1 cellular context compared by ENCODE assay signal in the genomic region with DNA sequence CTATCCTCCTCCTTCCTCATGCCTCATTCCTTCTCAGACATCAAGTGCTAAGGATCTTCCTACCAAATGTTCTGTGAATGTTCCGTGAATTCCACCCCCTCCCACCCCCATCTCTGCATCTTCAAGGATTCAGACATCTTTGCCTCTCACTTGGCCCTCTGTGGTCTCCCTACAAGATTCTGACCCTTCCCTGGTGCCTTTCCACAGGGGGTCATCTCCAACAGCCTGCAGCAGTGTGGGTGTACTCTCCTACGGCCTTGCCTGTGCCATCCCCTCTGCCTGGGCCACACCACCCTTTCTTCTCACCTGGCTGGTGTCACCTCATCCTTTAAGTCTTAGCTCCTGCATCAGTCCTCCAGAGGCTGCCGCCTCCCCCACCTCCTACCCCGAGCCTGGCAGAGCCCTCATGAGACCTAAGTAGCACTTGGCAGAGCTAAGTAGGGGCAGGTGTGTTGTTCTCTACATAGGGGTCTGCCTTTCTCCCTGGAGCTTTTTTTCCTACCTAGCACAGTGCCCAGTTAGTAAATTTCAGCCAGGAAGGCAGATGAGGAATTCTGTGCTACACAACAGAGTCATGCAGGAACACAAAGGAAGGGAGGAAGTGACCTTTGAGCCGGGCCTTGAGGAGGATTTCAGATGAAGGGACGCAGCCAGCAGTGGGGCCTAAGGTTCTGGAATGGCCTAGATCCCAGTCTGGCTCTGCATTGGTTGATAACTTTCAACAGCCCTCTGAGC.
TF ChIP-seq lines count a peak whose summit lies in the region.

No MANE protein-coding gene starts in this region.

TF ChIP-seq in HepG2, 621 proteins besides CTCF, POLR2A, EP300 and RAD21 (continued from another document and continues in another):
- TF ChIP-seq, protein P1, sequence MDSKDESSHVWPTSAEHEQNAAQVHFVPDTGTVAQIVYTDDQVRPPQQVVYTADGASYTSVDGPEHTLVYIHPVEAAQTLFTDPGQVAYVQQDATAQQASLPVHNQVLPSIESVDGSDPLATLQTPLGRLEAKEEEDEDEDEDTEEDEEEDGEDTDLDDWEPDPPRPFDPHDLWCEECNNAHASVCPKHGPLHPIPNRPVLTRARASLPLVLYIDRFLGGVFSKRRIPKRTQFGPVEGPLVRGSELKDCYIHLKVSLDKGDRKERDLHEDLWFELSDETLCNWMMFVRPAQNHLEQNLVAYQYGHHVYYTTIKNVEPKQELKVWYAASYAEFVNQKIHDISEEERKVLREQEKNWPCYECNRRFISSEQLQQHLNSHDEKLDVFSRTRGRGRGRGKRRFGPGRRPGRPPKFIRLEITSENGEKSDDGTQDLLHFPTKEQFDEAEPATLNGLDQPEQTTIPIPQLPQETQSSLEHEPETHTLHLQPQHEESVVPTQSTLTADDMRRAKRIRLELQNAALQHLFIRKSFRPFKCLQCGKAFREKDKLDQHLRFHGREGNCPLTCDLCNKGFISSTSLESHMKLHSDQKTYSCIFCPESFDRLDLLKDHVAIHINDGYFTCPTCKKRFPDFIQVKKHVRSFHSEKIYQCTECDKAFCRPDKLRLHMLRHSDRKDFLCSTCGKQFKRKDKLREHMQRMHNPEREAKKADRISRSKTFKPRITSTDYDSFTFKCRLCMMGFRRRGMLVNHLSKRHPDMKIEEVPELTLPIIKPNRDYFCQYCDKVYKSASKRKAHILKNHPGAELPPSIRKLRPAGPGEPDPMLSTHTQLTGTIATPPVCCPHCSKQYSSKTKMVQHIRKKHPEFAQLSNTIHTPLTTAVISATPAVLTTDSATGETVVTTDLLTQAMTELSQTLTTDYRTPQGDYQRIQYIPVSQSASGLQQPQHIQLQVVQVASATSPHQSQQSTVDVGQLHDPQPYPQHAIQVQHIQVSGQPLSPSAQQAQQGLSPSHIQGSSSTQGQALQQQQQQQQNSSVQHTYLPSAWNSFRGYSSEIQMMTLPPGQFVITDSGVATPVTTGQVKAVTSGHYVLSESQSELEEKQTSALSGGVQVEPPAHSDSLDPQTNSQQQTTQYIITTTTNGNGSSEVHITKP (CRISPR knock-in tag; IDR thresholded peaks at IDR 0.05; ENCODE audit: low read depth): 0 out of 2 replicates have a peak, but pooled peaks have one; percentile 10
- TF ChIP-seq ZSCAN30 (CRISPR knock-in tag; IDR thresholded peaks at IDR 0.05) (no peak), ZNF644 (CRISPR knock-in tag; IDR thresholded peaks at IDR 0.05; ENCODE audit: low read depth) (peak; percentile 66; the same call in 1 of the 2 replicates), ZMYM2 (CRISPR knock-in tag; IDR thresholded peaks at IDR 0.05) (no peak), XBP1 (CRISPR knock-in tag; IDR thresholded peaks at IDR 0.05) (no peak), RAD51 (IDR thresholded peaks at IDR 0.05; ENCODE audit: borderline replicate concordance) (no peak), ZNF75D (CRISPR knock-in tag; IDR thresholded peaks at IDR 0.05; ENCODE audit: borderline replicate concordance) (no peak), RARA (CRISPR knock-in tag; IDR thresholded peaks at IDR 0.05) (peak; percentile 38), ZNF256 (CRISPR knock-in tag; conservative IDR thresholded peaks at IDR 0.05) (no peak), ARHGAP35 (CRISPR knock-in tag; IDR thresholded peaks at IDR 0.05; ENCODE audit: borderline replicate concordance) (no peak), FOXM1 (CRISPR knock-in tag; IDR thresholded peaks at IDR 0.05) (no peak), ZNF225 (CRISPR knock-in tag; IDR thresholded peaks at IDR 0.05) (peak; percentile 40; the same call in 1 of the 2 replicates), ZBTB8A (CRISPR knock-in tag; IDR thresholded peaks at IDR 0.05; ENCODE audit: borderline replicate concordance, low read depth) (no peak), ZIK1 (CRISPR knock-in tag; IDR thresholded peaks at IDR 0.05; ENCODE audit: borderline replicate concordance, low read depth) (no peak), KLF6 (CRISPR knock-in tag; IDR thresholded peaks at IDR 0.05) (no peak), REXO4 (CRISPR knock-in tag; IDR thresholded peaks at IDR 0.05; ENCODE audit: borderline replicate concordance) (no peak), SP5 (CRISPR knock-in tag; IDR thresholded peaks at IDR 0.05; ENCODE audit: borderline replicate concordance, low read depth) (no peak), ZNF24 (IDR thresholded peaks at IDR 0.05) (no peak), ZNF619 (CRISPR knock-in tag; IDR thresholded peaks at IDR 0.05) (no peak), TSC22D2 (CRISPR knock-in tag; IDR thresholded peaks at IDR 0.05; ENCODE audit: borderline replicate concordance) (no peak), ZNF841 (CRISPR knock-in tag; IDR thresholded peaks at IDR 0.05; ENCODE audit: borderline replicate concordance) (no peak), HNRNPLL (IDR thresholded peaks at IDR 0.05; ENCODE audit: low read depth, low read length, poor library complexity, severe bottlenecking) (no peak), ZBTB42 (CRISPR knock-in tag; IDR thresholded peaks at IDR 0.05) (no peak), ZNF496 (CRISPR knock-in tag; IDR thresholded peaks at IDR 0.05; ENCODE audit: insufficient replicate concordance) (no peak), RARG (CRISPR knock-in tag; IDR thresholded peaks at IDR 0.05; ENCODE audit: low read depth) (no peak), ZNF367 (CRISPR knock-in tag; IDR thresholded peaks at IDR 0.05; ENCODE audit: borderline replicate concordance) (no peak), NRL (CRISPR knock-in tag; IDR thresholded peaks at IDR 0.05; ENCODE audit: borderline replicate concordance) (peak; percentile 31; the same call in 1 of the 2 replicates), ZFP36L2 (CRISPR knock-in tag; IDR thresholded peaks at IDR 0.05) (no peak), ADNP (CRISPR knock-in tag; IDR thresholded peaks at IDR 0.05) (no peak), NR2F2 (IDR thresholded peaks at IDR 0.05; ENCODE audit: borderline replicate concordance, low read depth) (no peak), ZNF550 (CRISPR knock-in tag; IDR thresholded peaks at IDR 0.05; ENCODE audit: borderline replicate concordance) (no peak), NR2F1 (CRISPR knock-in tag; IDR thresholded peaks at IDR 0.05) (peak in 1 of 2 experiments; percentile 44; a peak in 1 of 4 replicates), GPN1 (CRISPR knock-in tag; IDR thresholded peaks at IDR 0.05; ENCODE audit: borderline replicate concordance) (no peak), JDP2 (CRISPR knock-in tag; IDR thresholded peaks at IDR 0.05; ENCODE audit: borderline replicate concordance) (no peak), ZNF44 (CRISPR knock-in tag; IDR thresholded peaks at IDR 0.05) (no peak), SP1 (IDR thresholded peaks at IDR 0.05) (no peak), SP1 (CRISPR knock-in tag; IDR thresholded peaks at IDR 0.05) (no peak), ZNF569 (CRISPR knock-in tag; IDR thresholded peaks at IDR 0.05; ENCODE audit: borderline replicate concordance) (no peak)
- TF ChIP-seq, protein P2, sequence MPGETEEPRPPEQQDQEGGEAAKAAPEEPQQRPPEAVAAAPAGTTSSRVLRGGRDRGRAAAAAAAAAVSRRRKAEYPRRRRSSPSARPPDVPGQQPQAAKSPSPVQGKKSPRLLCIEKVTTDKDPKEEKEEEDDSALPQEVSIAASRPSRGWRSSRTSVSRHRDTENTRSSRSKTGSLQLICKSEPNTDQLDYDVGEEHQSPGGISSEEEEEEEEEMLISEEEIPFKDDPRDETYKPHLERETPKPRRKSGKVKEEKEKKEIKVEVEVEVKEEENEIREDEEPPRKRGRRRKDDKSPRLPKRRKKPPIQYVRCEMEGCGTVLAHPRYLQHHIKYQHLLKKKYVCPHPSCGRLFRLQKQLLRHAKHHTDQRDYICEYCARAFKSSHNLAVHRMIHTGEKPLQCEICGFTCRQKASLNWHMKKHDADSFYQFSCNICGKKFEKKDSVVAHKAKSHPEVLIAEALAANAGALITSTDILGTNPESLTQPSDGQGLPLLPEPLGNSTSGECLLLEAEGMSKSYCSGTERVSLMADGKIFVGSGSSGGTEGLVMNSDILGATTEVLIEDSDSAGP (CRISPR knock-in tag; IDR thresholded peaks at IDR 0.05; ENCODE audit: borderline replicate concordance): peak; percentile 42; the same call in 1 of the 2 replicates
- TF ChIP-seq, protein P3, sequence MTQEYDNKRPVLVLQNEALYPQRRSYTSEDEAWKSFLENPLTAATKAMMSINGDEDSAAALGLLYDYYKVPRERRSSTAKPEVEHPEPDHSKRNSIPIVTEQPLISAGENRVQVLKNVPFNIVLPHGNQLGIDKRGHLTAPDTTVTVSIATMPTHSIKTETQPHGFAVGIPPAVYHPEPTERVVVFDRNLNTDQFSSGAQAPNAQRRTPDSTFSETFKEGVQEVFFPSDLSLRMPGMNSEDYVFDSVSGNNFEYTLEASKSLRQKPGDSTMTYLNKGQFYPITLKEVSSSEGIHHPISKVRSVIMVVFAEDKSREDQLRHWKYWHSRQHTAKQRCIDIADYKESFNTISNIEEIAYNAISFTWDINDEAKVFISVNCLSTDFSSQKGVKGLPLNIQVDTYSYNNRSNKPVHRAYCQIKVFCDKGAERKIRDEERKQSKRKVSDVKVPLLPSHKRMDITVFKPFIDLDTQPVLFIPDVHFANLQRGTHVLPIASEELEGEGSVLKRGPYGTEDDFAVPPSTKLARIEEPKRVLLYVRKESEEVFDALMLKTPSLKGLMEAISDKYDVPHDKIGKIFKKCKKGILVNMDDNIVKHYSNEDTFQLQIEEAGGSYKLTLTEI (CRISPR knock-in tag; conservative IDR thresholded peaks at IDR 0.05): no peak
- TF ChIP-seq, protein P4, sequence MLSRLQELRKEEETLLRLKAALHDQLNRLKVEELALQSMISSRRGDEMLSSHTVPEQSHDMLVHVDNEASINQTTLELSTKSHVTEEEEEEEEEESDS (CRISPR knock-in tag; IDR thresholded peaks at IDR 0.05; ENCODE audit: borderline replicate concordance): no peak
- TF ChIP-seq, protein P5, sequence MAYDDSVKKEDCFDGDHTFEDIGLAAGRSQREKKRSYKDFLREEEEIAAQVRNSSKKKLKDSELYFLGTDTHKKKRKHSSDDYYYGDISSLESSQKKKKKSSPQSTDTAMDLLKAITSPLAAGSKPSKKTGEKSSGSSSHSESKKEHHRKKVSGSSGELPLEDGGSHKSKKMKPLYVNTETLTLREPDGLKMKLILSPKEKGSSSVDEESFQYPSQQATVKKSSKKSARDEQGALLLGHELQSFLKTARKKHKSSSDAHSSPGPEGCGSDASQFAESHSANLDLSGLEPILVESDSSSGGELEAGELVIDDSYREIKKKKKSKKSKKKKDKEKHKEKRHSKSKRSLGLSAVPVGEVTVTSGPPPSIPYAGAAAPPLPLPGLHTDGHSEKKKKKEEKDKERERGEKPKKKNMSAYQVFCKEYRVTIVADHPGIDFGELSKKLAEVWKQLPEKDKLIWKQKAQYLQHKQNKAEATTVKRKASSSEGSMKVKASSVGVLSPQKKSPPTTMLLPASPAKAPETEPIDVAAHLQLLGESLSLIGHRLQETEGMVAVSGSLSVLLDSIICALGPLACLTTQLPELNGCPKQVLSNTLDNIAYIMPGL (CRISPR knock-in tag; IDR thresholded peaks at IDR 0.05; ENCODE audit: borderline replicate concordance in 1 of 2, low read depth in 1 of 2): no peak
- TF ChIP-seq, protein P6, sequence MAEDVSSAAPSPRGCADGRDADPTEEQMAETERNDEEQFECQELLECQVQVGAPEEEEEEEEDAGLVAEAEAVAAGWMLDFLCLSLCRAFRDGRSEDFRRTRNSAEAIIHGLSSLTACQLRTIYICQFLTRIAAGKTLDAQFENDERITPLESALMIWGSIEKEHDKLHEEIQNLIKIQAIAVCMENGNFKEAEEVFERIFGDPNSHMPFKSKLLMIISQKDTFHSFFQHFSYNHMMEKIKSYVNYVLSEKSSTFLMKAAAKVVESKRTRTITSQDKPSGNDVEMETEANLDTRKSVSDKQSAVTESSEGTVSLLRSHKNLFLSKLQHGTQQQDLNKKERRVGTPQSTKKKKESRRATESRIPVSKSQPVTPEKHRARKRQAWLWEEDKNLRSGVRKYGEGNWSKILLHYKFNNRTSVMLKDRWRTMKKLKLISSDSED (CRISPR knock-in tag; IDR thresholded peaks at IDR 0.05): no peak
- TF ChIP-seq, protein P7, sequence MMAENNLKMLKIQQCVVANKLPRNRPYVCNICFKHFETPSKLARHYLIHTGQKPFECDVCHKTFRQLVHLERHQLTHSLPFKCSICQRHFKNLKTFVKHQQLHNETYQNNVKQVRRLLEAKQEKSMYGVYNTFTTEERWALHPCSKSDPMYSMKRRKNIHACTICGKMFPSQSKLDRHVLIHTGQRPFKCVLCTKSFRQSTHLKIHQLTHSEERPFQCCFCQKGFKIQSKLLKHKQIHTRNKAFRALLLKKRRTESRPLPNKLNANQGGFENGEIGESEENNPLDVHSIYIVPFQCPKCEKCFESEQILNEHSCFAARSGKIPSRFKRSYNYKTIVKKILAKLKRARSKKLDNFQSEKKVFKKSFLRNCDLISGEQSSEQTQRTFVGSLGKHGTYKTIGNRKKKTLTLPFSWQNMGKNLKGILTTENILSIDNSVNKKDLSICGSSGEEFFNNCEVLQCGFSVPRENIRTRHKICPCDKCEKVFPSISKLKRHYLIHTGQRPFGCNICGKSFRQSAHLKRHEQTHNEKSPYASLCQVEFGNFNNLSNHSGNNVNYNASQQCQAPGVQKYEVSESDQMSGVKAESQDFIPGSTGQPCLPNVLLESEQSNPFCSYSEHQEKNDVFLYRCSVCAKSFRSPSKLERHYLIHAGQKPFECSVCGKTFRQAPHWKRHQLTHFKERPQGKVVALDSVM (CRISPR knock-in tag; IDR thresholded peaks at IDR 0.05): no peak
- TF ChIP-seq, protein P8, sequence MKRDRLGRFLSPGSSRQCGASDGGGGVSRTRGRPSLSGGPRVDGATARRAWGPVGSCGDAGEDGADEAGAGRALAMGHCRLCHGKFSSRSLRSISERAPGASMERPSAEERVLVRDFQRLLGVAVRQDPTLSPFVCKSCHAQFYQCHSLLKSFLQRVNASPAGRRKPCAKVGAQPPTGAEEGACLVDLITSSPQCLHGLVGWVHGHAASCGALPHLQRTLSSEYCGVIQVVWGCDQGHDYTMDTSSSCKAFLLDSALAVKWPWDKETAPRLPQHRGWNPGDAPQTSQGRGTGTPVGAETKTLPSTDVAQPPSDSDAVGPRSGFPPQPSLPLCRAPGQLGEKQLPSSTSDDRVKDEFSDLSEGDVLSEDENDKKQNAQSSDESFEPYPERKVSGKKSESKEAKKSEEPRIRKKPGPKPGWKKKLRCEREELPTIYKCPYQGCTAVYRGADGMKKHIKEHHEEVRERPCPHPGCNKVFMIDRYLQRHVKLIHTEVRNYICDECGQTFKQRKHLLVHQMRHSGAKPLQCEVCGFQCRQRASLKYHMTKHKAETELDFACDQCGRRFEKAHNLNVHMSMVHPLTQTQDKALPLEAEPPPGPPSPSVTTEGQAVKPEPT (CRISPR knock-in tag; IDR thresholded peaks at IDR 0.05; ENCODE audit: low read depth): no peak
- TF ChIP-seq, protein P9, sequence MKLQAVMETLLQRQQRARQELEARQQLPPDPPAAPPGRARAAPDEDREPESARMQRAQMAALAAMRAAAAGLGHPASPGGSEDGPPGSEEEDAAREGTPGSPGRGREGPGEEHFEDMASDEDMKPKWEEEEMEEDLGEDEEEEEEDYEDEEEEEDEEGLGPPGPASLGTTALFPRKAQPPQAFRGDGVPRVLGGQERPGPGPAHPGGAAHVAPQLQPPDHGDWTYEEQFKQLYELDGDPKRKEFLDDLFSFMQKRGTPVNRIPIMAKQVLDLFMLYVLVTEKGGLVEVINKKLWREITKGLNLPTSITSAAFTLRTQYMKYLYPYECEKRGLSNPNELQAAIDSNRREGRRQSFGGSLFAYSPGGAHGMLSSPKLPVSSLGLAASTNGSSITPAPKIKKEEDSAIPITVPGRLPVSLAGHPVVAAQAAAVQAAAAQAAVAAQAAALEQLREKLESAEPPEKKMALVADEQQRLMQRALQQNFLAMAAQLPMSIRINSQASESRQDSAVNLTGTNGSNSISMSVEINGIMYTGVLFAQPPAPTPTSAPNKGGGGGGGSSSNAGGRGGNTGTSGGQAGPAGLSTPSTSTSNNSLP (IDR thresholded peaks at IDR 0.05; ENCODE audit: low read depth, low read length): no peak; the same call in 1 of the 2 replicates
